Comparison of ENCODE assay signal across 1 cellular context in genomic region chr4:183936574-183937335, GRCh38.
TF ChIP-seq lines count a peak whose summit lies in the region.

No MANE protein-coding gene starts in this region.

TF ChIP-seq in GM23338, 12 proteins besides CTCF, POLR2A, EP300 and RAD21:
- TF ChIP-seq ZNF462 (CRISPR knock-in tag; IDR thresholded peaks at IDR 0.05): no peak
- TF ChIP-seq JUNB (IDR thresholded peaks at IDR 0.05; ENCODE audit: unreplicated experiment): no peak
- no peak for TF ChIP-seq STAT1 (IDR thresholded peaks at IDR 0.05; ENCODE audit: unreplicated experiment)
- TF ChIP-seq POLR2AphosphoS5 (IDR thresholded peaks at IDR 0.05; ENCODE audit: low read depth): no peak
- TF ChIP-seq ZNF331 (CRISPR knock-in tag; IDR thresholded peaks at IDR 0.05; ENCODE audit: low read depth): no peak
- no peak for TF ChIP-seq ZNF114 (CRISPR knock-in tag; IDR thresholded peaks at IDR 0.05)
- TF ChIP-seq EZH2 (IDR thresholded peaks at IDR 0.05; ENCODE audit: low read depth, unreplicated experiment): no peak
- TF ChIP-seq REST (IDR thresholded peaks at IDR 0.05; ENCODE audit: unreplicated experiment): no peak
- no peak for TF ChIP-seq NANOG (IDR thresholded peaks at IDR 0.05; ENCODE audit: borderline replicate concordance)
- no peak for TF ChIP-seq CREB1 (CRISPR knock-in tag; IDR thresholded peaks at IDR 0.05; ENCODE audit: low read depth)
- TF ChIP-seq EZH2phosphoT487 (IDR thresholded peaks at IDR 0.05; ENCODE audit: unreplicated experiment): no peak
- TF ChIP-seq ETS1 (IDR thresholded peaks at IDR 0.05): no peak
